In genomic region chr19:40691421-40692211, GRCh38 we compare ENCODE assay signal across 1 cellular context.
A peak's percentile ranks its signal among the peaks of the same experiment; 100 is the strongest.
TF ChIP-seq lines count a peak whose summit lies in the region.

No MANE protein-coding gene starts in this region.

TF ChIP-seq in WTC11, 78 proteins besides CTCF, POLR2A, EP300 and RAD21 (continued from another document):
- TF ChIP-seq FOXP1 (CRISPR knock-in tag; IDR thresholded peaks at IDR 0.05; ENCODE audit: borderline replicate concordance) (peak; percentile 15; the same call in 1 of the 2 replicates), ZNF532 (CRISPR knock-in tag; IDR thresholded peaks at IDR 0.05; ENCODE audit: borderline replicate concordance) (no peak), GABPB1 (CRISPR knock-in tag; IDR thresholded peaks at IDR 0.05) (no peak), NR1H2 (CRISPR knock-in tag; IDR thresholded peaks at IDR 0.05) (0 out of 2 replicates have a peak, but pooled peaks have one; percentile 51), ZNF396 (CRISPR knock-in tag; IDR thresholded peaks at IDR 0.05; ENCODE audit: borderline replicate concordance) (no peak), ZNF281 (CRISPR knock-in tag; IDR thresholded peaks at IDR 0.05) (no peak), FOXP4 (CRISPR knock-in tag; IDR thresholded peaks at IDR 0.05) (0 out of 2 replicates have a peak, but pooled peaks have one; percentile 1), ESRRA (CRISPR knock-in tag; IDR thresholded peaks at IDR 0.05; ENCODE audit: borderline replicate concordance) (no peak), TEAD4 (CRISPR knock-in tag; IDR thresholded peaks at IDR 0.05) (no peak), NFYB (CRISPR knock-in tag; conservative IDR thresholded peaks at IDR 0.05; ENCODE audit: low read depth) (0 out of 2 replicates have a peak, but pooled peaks have one; percentile 24), SP1 (CRISPR knock-in tag; conservative IDR thresholded peaks at IDR 0.05) (no peak)
- TF ChIP-seq, protein P1, sequence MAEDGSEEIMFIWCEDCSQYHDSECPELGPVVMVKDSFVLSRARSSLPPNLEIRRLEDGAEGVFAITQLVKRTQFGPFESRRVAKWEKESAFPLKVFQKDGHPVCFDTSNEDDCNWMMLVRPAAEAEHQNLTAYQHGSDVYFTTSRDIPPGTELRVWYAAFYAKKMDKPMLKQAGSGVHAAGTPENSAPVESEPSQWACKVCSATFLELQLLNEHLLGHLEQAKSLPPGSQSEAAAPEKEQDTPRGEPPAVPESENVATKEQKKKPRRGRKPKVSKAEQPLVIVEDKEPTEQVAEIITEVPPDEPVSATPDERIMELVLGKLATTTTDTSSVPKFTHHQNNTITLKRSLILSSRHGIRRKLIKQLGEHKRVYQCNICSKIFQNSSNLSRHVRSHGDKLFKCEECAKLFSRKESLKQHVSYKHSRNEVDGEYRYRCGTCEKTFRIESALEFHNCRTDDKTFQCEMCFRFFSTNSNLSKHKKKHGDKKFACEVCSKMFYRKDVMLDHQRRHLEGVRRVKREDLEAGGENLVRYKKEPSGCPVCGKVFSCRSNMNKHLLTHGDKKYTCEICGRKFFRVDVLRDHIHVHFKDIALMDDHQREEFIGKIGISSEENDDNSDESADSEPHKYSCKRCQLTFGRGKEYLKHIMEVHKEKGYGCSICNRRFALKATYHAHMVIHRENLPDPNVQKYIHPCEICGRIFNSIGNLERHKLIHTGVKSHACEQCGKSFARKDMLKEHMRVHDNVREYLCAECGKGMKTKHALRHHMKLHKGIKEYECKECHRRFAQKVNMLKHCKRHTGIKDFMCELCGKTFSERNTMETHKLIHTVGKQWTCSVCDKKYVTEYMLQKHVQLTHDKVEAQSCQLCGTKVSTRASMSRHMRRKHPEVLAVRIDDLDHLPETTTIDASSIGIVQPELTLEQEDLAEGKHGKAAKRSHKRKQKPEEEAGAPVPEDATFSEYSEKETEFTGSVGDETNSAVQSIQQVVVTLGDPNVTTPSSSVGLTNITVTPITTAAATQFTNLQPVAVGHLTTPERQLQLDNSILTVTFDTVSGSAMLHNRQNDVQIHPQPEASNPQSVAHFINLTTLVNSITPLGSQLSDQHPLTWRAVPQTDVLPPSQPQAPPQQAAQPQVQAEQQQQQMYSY (CRISPR knock-in tag; IDR thresholded peaks at IDR 0.05) = no peak
- TF ChIP-seq, protein P2, sequence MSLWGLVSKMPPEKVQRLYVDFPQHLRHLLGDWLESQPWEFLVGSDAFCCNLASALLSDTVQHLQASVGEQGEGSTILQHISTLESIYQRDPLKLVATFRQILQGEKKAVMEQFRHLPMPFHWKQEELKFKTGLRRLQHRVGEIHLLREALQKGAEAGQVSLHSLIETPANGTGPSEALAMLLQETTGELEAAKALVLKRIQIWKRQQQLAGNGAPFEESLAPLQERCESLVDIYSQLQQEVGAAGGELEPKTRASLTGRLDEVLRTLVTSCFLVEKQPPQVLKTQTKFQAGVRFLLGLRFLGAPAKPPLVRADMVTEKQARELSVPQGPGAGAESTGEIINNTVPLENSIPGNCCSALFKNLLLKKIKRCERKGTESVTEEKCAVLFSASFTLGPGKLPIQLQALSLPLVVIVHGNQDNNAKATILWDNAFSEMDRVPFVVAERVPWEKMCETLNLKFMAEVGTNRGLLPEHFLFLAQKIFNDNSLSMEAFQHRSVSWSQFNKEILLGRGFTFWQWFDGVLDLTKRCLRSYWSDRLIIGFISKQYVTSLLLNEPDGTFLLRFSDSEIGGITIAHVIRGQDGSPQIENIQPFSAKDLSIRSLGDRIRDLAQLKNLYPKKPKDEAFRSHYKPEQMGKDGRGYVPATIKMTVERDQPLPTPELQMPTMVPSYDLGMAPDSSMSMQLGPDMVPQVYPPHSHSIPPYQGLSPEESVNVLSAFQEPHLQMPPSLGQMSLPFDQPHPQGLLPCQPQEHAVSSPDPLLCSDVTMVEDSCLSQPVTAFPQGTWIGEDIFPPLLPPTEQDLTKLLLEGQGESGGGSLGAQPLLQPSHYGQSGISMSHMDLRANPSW (CRISPR knock-in tag; conservative IDR thresholded peaks at IDR 0.05; ENCODE audit: low read depth) = no peak
TF ChIP-seq in WTC11: peak in this region for 5.
